In genomic region chr12:89544730-89545184, GRCh38 we compare ENCODE assay signal across 9 cellular contexts. TPM values are rescaled to one million over a fixed set of nuclear protein-coding genes. Genes with fewer than 3 reads are reported as not detected.
DNase-seq lines count a peak whose midpoint lies in the region; ATAC-seq and TF ChIP-seq lines count a peak whose summit lies in the region.
"Had no signal": no experiment of that assay in that cellular context is flagged by ENCODE, and none has a peak within 500 bp of the region (broad histone marks: within the 10 kb centered on the region; RNA-seq: fewer than 3 reads in every experiment).

No MANE protein-coding gene starts in this region.

- TF ChIP-seq CTCF in thyroid gland (IDR thresholded peaks at IDR 0.05) (no peak), progenitor cell of endocrine pancreas (IDR thresholded peaks at IDR 0.05; ENCODE audit: unreplicated experiment) (no peak)

- no peak overlapping the region for H3K4me3 Mint-ChIP-seq in activated T-cell treated with anti-CD3 and anti-CD28 coated beads, Interleukin-2, amount 50 U/mL, for 72 hours
- no peak overlapping the region for H3K4me3 Mint-ChIP-seq in progenitor cell of endocrine pancreas (ENCODE audit: low read depth)
- H3K4me3 Mint-ChIP-seq in naive thymus-derived CD4-positive, alpha-beta T cell: no peak overlapping the region

- WGBS in right cardiac atrium: 29% methylated on average over 5 of the region's 5 CpGs
- WGBS in thyroid gland, 2 donors: 18 to 23% methylated on average over 5 of the region's 5 CpGs

- H3K27ac Mint-ChIP-seq in activated T-cell treated with anti-CD3 and anti-CD28 coated beads, Interleukin-2, amount 50 U/mL, for 72 hours: no peak overlapping the region
- no peak overlapping the region for H3K27ac Mint-ChIP-seq in progenitor cell of endocrine pancreas
- no peak overlapping the region for H3K27ac Mint-ChIP-seq in naive thymus-derived CD4-positive, alpha-beta T cell

- CTCF ChIA-PET in naive thymus-derived CD4-positive, alpha-beta T cell (lab: Charles Lee): interaction anchor here (0.6 to 4.4 kb wide), 5 partner anchors 24 to 1415 kb away, joined by 3 to 57 read pairs (median 4); no protein-coding TSS in a partner anchor

- H3K9me3 ChIP-seq in SJCRH30 (replicated peaks): no peaks in the 10 kb centered on the region
- H3K9me3 ChIP-seq in right cardiac atrium (ENCODE audit: control insufficient read depth, low read length): no peaks in the 10 kb centered on the region
- H3K9me3 ChIP-seq in thyroid gland: no peaks in the 10 kb centered on the region
- H3K9me3 ChIP-seq in naive thymus-derived CD4-positive, alpha-beta T cell (ENCODE audit: control insufficient read depth in 2 of 3, low read length in 3 of 3): no peaks in the 10 kb centered on the region

- H3K4me1 ChIP-seq in SJCRH30: peaks cover 37% of the 10 kb centered on the region
- H3K4me1 ChIP-seq in right cardiac atrium (ENCODE audit: control insufficient read depth, insufficient read depth, low read length): peaks cover 3% of the 10 kb centered on the region
- H3K4me1 ChIP-seq in thyroid gland: peaks cover 24 to 30% of the 10 kb centered on the region in 2 donors
- H3K4me1 ChIP-seq in naive thymus-derived CD4-positive, alpha-beta T cell (ENCODE audit: control insufficient read depth in 2 of 2, insufficient read depth in 2 of 2, low read length in 2 of 2): no peaks in the 10 kb centered on the region

- H3K36me3 ChIP-seq in SJCRH30 (no peaks in the 10 kb centered on the region), thyroid gland (no peaks in the 10 kb centered on the region)
- H3K36me3 ChIP-seq in naive thymus-derived CD4-positive, alpha-beta T cell (ENCODE audit: control insufficient read depth in 2 of 3, insufficient read depth in 3 of 3, low read length in 3 of 3): no peaks in the 10 kb centered on the region

- DNase-seq in NCI-H1417 (lab: John Stamatoyannopoulos, UW) (peak; percentile 15 to 74 (median 34)), NCI-H1417 treated with DMSO at 0.1 percent for 48 hours (lab: John Stamatoyannopoulos, UW) (no peak), SJCRH30 (peak; percentile 97 to 98), right cardiac atrium (peak; percentile 58 to 71 (median 71)), thyroid gland (peak; percentile 92 to 95), progenitor cell of endocrine pancreas (ENCODE audit: low spot score, unreplicated experiment) (no peak)
- DNase-seq in activated T-cell treated with anti-CD3 and anti-CD28 coated beads, Interleukin-2, amount 50 U/mL, for 72 hours: no peak
- no peak for DNase-seq in naive thymus-derived CD4-positive, alpha-beta T cell

- H3K4me1 Mint-ChIP-seq in activated T-cell treated with anti-CD3 and anti-CD28 coated beads, Interleukin-2, amount 50 U/mL, for 72 hours (ENCODE audit: low read depth): peaks cover 7% of the 10 kb centered on the region
- peaks cover 17% of the 10 kb centered on the region for H3K4me1 Mint-ChIP-seq in progenitor cell of endocrine pancreas (ENCODE audit: low read depth)
- H3K4me1 Mint-ChIP-seq in naive thymus-derived CD4-positive, alpha-beta T cell: peaks cover 5 to 10% (median 6%) of the 10 kb centered on the region in 7 donors

- no peaks in the 10 kb centered on the region for H3K27me3 Mint-ChIP-seq in activated T-cell treated with anti-CD3 and anti-CD28 coated beads, Interleukin-2, amount 50 U/mL, for 72 hours (ENCODE audit: low read depth)
- no peaks in the 10 kb centered on the region for H3K27me3 Mint-ChIP-seq in progenitor cell of endocrine pancreas
- H3K27me3 Mint-ChIP-seq in naive thymus-derived CD4-positive, alpha-beta T cell: peaks cover 0 to 4% (median 0%) of the 10 kb centered on the region in 5 donors

- intact Hi-C loops in right cardiac atrium (cut with DNase I) (loop anchor here in 3 of 4 donors (10.0 kb wide), 4 partner anchors 170 to 1310 kb away; no protein-coding TSS in a partner anchor), thyroid gland (cut with DNase I) (no loop called here)
- intact Hi-C loops in naive thymus-derived CD4-positive, alpha-beta T cell (cut with micrococcal nuclease): loop anchor here (5.0 to 10.0 kb wide), 8 partner anchors 163 to 1780 kb away; partner anchors contain the start of genes ATP2B1 (in 2 of the 2) and CCER1 (in 1 of the 2)

- ATAC-seq in right cardiac atrium: peak; percentile 81 to 85
- ATAC-seq in activated T-cell treated with anti-CD3 and anti-CD28 coated beads, Interleukin-2, amount 50 U/mL, for 72 hours (replicated peaks in 1 of 2): no peak
- ATAC-seq in naive thymus-derived CD4-positive, alpha-beta T cell: no peak

- H3K27ac ChIP-seq in SJCRH30 (peak overlapping the region; percentile 36), right cardiac atrium (ENCODE audit: low read length) (no peak overlapping the region), thyroid gland (peak overlapping the region in 1 of 3 donors; percentile 63)
- H3K27ac ChIP-seq in naive thymus-derived CD4-positive, alpha-beta T cell (ENCODE audit: low read depth, low read length): no peak overlapping the region
- H3K27ac ChIP-seq: 22Rv1 had no signal

- no peaks in the 10 kb centered on the region for H3K27me3 ChIP-seq in SJCRH30
- no peaks in the 10 kb centered on the region for H3K27me3 ChIP-seq in right cardiac atrium (ENCODE audit: control insufficient read depth, insufficient read depth)
- no peaks in the 10 kb centered on the region for H3K27me3 ChIP-seq in thyroid gland
- H3K27me3 ChIP-seq in naive thymus-derived CD4-positive, alpha-beta T cell (ENCODE audit: control insufficient read depth in 2 of 2, insufficient read depth in 2 of 2, low read length in 2 of 2): no peaks in the 10 kb centered on the region

- POLR2A ChIA-PET in naive thymus-derived CD4-positive, alpha-beta T cell (lab: Charles Lee): interaction anchor here (1.0 kb wide), 1 partner anchor 56 kb away, joined by 10 read pairs; no protein-coding TSS in a partner anchor

- no peaks in the 10 kb centered on the region for H3K36me3 Mint-ChIP-seq in activated T-cell treated with anti-CD3 and anti-CD28 coated beads, Interleukin-2, amount 50 U/mL, for 72 hours (ENCODE audit: insufficient read depth in 2 of 2)
- H3K36me3 Mint-ChIP-seq in progenitor cell of endocrine pancreas (ENCODE audit: insufficient read depth): no peaks in the 10 kb centered on the region
- H3K36me3 Mint-ChIP-seq in naive thymus-derived CD4-positive, alpha-beta T cell: no peaks in the 10 kb centered on the region

- H3K4me3 ChIP-seq in SJCRH30 (no peak overlapping the region), right cardiac atrium (ENCODE audit: low read length) (no peak overlapping the region), thyroid gland (replicated peaks in 1 of 3) (no peak overlapping the region)
- H3K4me3 ChIP-seq in naive thymus-derived CD4-positive, alpha-beta T cell (ENCODE audit: low read length): no peak overlapping the region

- no peaks in the 10 kb centered on the region for H3K9me3 Mint-ChIP-seq in activated T-cell treated with anti-CD3 and anti-CD28 coated beads, Interleukin-2, amount 50 U/mL, for 72 hours
- no peaks in the 10 kb centered on the region for H3K9me3 Mint-ChIP-seq in progenitor cell of endocrine pancreas (ENCODE audit: low read depth)
- H3K9me3 Mint-ChIP-seq in naive thymus-derived CD4-positive, alpha-beta T cell: peaks cover 0 to 4% (median 0%) of the 10 kb centered on the region in 11 donors

- no peak for TF ChIP-seq POLR2A in thyroid gland (IDR thresholded peaks at IDR 0.05)

RNA-seq across cellular contexts. Expression of gene POC1B, which starts 18.9 kb away (rescaled TPM):
- total RNA-seq in SJCRH30 (2014; rRNA removed; shearing (Covaris generic)): 32.9 and 35.3 TPM in 2 replicates
- total RNA-seq in right cardiac atrium: 10 to 100 TPM in 1 of 4 donors, 1 to 10 TPM in 3; 7.8 to 13.1 (median 8.8) TPM
- polyA plus RNA-seq in right cardiac atrium: 5.4 TPM
- 10 to 100 TPM; 21.2 to 38.3 (median 27.2) TPM for total RNA-seq in thyroid gland
- total RNA-seq in activated T-cell treated with anti-CD3 and anti-CD28 coated beads, Interleukin-2, amount 50 U/mL, for 72 hours: 10 to 100 TPM; 53.8 to 64.3 TPM
- 32.0 and 34.4 TPM in 2 replicates for total RNA-seq in progenitor cell of endocrine pancreas
- 10 to 100 TPM; 19.5 to 38.7 (median 23.4) TPM for total RNA-seq in naive thymus-derived CD4-positive, alpha-beta T cell
- 10 to 100 TPM; 19.4 to 28.0 TPM for polyA plus RNA-seq in naive thymus-derived CD4-positive, alpha-beta T cell

RNA-seq across cellular contexts. Expression of gene GALNT4, which starts 20.2 kb away (rescaled TPM):
- 4.5 and 4.7 TPM in 2 replicates for total RNA-seq in SJCRH30 (2014; rRNA removed; shearing (Covaris generic))
- total RNA-seq in right cardiac atrium (1 to 10 TPM; 3.3 to 5.2 (median 4.0) TPM), thyroid gland (10 to 100 TPM in 1 of 4 donors, 1 to 10 TPM in 3; 7.0 to 11.2 (median 7.3) TPM), progenitor cell of endocrine pancreas (25.7 and 27.9 TPM in 2 replicates)
- polyA plus RNA-seq in right cardiac atrium: 2.5 TPM
- total RNA-seq in activated T-cell treated with anti-CD3 and anti-CD28 coated beads, Interleukin-2, amount 50 U/mL, for 72 hours: 10 to 100 TPM in 1 of 2 donors, 1 to 10 TPM in 1; 6.7 to 10.6 TPM
- 10 to 100 TPM in 2 of 5 experiments, 1 to 10 TPM in 3; 6.0 to 14.5 (median 9.9) TPM for total RNA-seq in naive thymus-derived CD4-positive, alpha-beta T cell
- polyA plus RNA-seq in naive thymus-derived CD4-positive, alpha-beta T cell: 1 to 10 TPM; 2.5 TPM

Comparison
In these comparisons a context has a peak if more than half of its experiments do, and no peak if none do; other contexts are left out.
1. DNase-seq: peak in NCI-H1417 (3 of 3), SJCRH30 (2 of 2), right cardiac atrium (3 of 3) and thyroid gland (2 of 2); none in NCI-H1417 treated with DMSO at 0.1 percent for 48 hours (single experiment), activated T-cell treated with anti-CD3 and anti-CD28 coated beads, Interleukin-2, amount 50 U/mL, for 72 hours (0 of 2), progenitor cell of endocrine pancreas (single experiment) and naive thymus-derived CD4-positive, alpha-beta T cell (0 of 9).
2. ATAC-seq: peak in right cardiac atrium (2 of 2); none in activated T-cell treated with anti-CD3 and anti-CD28 coated beads, Interleukin-2, amount 50 U/mL, for 72 hours (0 of 2) and naive thymus-derived CD4-positive, alpha-beta T cell (single experiment).